Comparison of ENCODE assay signal across 26 cellular contexts in genomic region chr20:62171245-62171644, GRCh38. TPM values are rescaled to one million over a fixed set of nuclear protein-coding genes. Genes with fewer than 3 reads are reported as not detected.
"Had no signal": no experiment of that assay in that cellular context is flagged by ENCODE, and none has a peak within 500 bp of the region (broad histone marks: within the 10 kb centered on the region; RNA-seq: fewer than 3 reads in every experiment).

No MANE protein-coding gene starts in this region.

- H3K27me3 Mint-ChIP-seq: activated naive CD8-positive, alpha-beta T cell had no signal

- H3K9me3 Mint-ChIP-seq: nephron had no signal

- H3K9me3 ChIP-seq: body of pancreas, esophagus muscularis mucosa, heart left ventricle, left lung, mucosa of descending colon, right lobe of liver, testis, transverse colon had no signal

- H3K4me1 Mint-ChIP-seq: nephron had no signal

- H3K27me3 ChIP-seq: body of pancreas, esophagus muscularis mucosa, foreskin keratinocyte, heart left ventricle, left lung, right lobe of liver, testis, transverse colon had no signal

- H3K4me3 Mint-ChIP-seq: activated naive CD8-positive, alpha-beta T cell; nephron had no signal

- H3K27ac ChIP-seq: body of pancreas, esophagus muscularis mucosa, foreskin keratinocyte, left lung, right lobe of liver, testis, transverse colon had no signal

- DNase-seq: activated CD4-positive, alpha-beta T cell treated with anti-CD3 and anti-CD28 coated beads for 48 hours; activated CD4-positive, alpha-beta T cell treated with anti-CD3 and anti-CD28 coated beads, Interleukin-2, amount 50 U/mL, for 48 hours; activated CD8-positive, alpha-beta memory T cell treated with anti-CD3 and anti-CD28 coated beads for 24 hours; activated effector memory CD4-positive, alpha-beta T cell treated with Interleukin-2 at 50 U/mL for 16 hours; activated naive CD4-positive, alpha-beta T cell treated with Interleukin-2 at 50 U/mL for 16 hours; anterior cingulate cortex; body of pancreas; cortex of kidney; foreskin keratinocyte; kidney glomerular epithelial cell; nucleus accumbens; stimulated activated CD4-positive, alpha-beta T cell treated with anti-CD3 and anti-CD28 coated beads, Interleukin-2, amount 100 ng/mL, for 48 hours; stimulated activated naive CD8-positive, alpha-beta T cell treated with anti-CD3 and anti-CD28 coated beads, Interleukin-15, Interleukin-2, amounts not matched to agents 100 U/mL and 50 U/mL, for 24 hours; T-helper 1 cell; testis; transverse colon had no signal

- H3K4me1 ChIP-seq: body of pancreas, foreskin keratinocyte, left lung, right lobe of liver, testis, transverse colon had no signal

- H3K4me3 ChIP-seq: body of pancreas, esophagus muscularis mucosa, heart left ventricle, left lung, mucosa of descending colon, right lobe of liver, testis, transverse colon had no signal

- ATAC-seq: activated CD4-positive, CD25-positive, alpha-beta regulatory T cell treated with anti-CD3 and anti-CD28 coated beads, Interleukin-2, amount 50 U/mL, for 24 hours; body of pancreas; foreskin keratinocyte; left lung; mucosa of descending colon; stimulated activated naive CD8-positive, alpha-beta T cell treated with anti-CD3 and anti-CD28 coated beads, Interleukin-15, Interleukin-2, amounts not matched to agents 100 U/mL and 50 U/mL, for 24 hours had no signal

- H3K36me3 Mint-ChIP-seq: activated naive CD8-positive, alpha-beta T cell had no signal

- H3K27ac Mint-ChIP-seq: activated naive CD8-positive, alpha-beta T cell; nephron had no signal

RNA-seq across cellular contexts. Expression of gene HRH3, which starts 48.8 kb away (rescaled TPM):
- total RNA-seq: esophagus muscularis mucosa, foreskin keratinocyte, heart left ventricle, left lung, lung microvascular endothelial cell, mesenteric fat pad, right lobe of liver, transverse colon had no signal
- polyA plus RNA-seq: foreskin keratinocyte, heart left ventricle had no signal
